Comparison of ENCODE assay signal across 18 cellular contexts in the genomic region with DNA sequence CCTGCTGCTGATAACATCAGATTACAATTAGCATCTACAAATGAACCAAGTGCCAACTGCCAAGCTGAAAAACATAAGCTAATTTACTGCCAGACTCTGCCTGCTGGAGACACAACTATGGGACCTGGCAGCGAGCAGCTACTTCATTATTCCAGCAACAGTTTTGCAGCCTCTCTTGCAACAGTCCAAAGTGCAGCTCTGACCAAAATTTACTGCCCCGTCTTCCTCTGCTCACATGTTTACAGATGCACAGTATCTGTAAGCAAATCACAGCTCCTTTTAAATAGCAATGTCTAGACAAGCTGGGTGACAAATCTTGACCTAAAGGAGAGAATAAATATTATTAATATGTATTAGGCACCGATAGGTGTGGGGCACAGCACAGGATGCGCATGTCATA.
"Had no signal": no experiment of that assay in that cellular context is flagged by ENCODE, and none has a peak within 500 bp of the region (broad histone marks: within the 10 kb centered on the region; RNA-seq: fewer than 3 reads in every experiment).

No MANE protein-coding gene starts in this region.

- DNase-seq: activated CD4-positive, alpha-beta T cell treated with anti-CD3 and anti-CD28 coated beads for 36 hours; activated CD8-positive, alpha-beta memory T cell treated with anti-CD3 and anti-CD28 coated beads, Interleukin-2, amount 50 U/mL, for 4 hours; activated CD8-positive, alpha-beta T cell treated with anti-CD3 and anti-CD28 coated beads for 36 hours; activated naive CD4-positive, alpha-beta T cell; activated T-cell treated with anti-CD3 and anti-CD28 coated beads, Interleukin-2, amount 50 U/mL, for 72 hours; effector memory CD4-positive, alpha-beta T cell; gastrocnemius medialis; kidney; lower lobe of right lung; midbrain; pancreas; stimulated activated CD4-positive, alpha-beta T cell treated with anti-CD3 and anti-CD28 coated beads, Interleukin-4, amount 100 ng/mL, for 4 hours; stomach; T1000; WERI-Rb-1 had no signal

- H3K4me1 ChIP-seq: lower lobe of right lung, pancreas had no signal

- H3K9me3 Mint-ChIP-seq: activated CD8-positive, alpha-beta T cell treated with anti-CD3 and anti-CD28 coated beads for 36 hours; activated T-cell treated with anti-CD3 and anti-CD28 coated beads, Interleukin-2, amount 50 U/mL, for 72 hours had no signal

- H3K4me3 ChIP-seq: gastrocnemius medialis, lower lobe of right lung, pancreas, stomach, thoracic aorta, vagina had no signal

- H3K27me3 ChIP-seq: gastrocnemius medialis, pancreas, stomach, vagina had no signal

- ATAC-seq: activated CD4-positive, alpha-beta T cell treated with anti-CD3 and anti-CD28 coated beads for 36 hours; activated CD8-positive, alpha-beta T cell treated with anti-CD3 and anti-CD28 coated beads for 36 hours; activated T-cell treated with anti-CD3 and anti-CD28 coated beads, Interleukin-2, amount 50 U/mL, for 72 hours; gastrocnemius medialis; lower lobe of right lung; pancreas had no signal

- H3K27ac Mint-ChIP-seq: activated CD4-positive, alpha-beta T cell treated with anti-CD3 and anti-CD28 coated beads for 36 hours; activated CD8-positive, alpha-beta T cell treated with anti-CD3 and anti-CD28 coated beads for 36 hours had no signal

- H3K4me3 Mint-ChIP-seq: activated CD4-positive, alpha-beta T cell treated with anti-CD3 and anti-CD28 coated beads for 36 hours; activated CD8-positive, alpha-beta T cell treated with anti-CD3 and anti-CD28 coated beads for 36 hours; activated T-cell treated with anti-CD3 and anti-CD28 coated beads, Interleukin-2, amount 50 U/mL, for 72 hours had no signal

- H3K27ac ChIP-seq: epithelial cell of prostate, gastrocnemius medialis, lower lobe of right lung, pancreas, stomach, thoracic aorta, vagina, WERI-Rb-1 had no signal

- H3K27me3 Mint-ChIP-seq: activated CD4-positive, alpha-beta T cell treated with anti-CD3 and anti-CD28 coated beads for 36 hours; activated CD8-positive, alpha-beta T cell treated with anti-CD3 and anti-CD28 coated beads for 36 hours had no signal

- H3K36me3 ChIP-seq: gastrocnemius medialis, lower lobe of right lung, pancreas, stomach, thoracic aorta, vagina, WERI-Rb-1 had no signal

- H3K4me1 Mint-ChIP-seq: activated CD4-positive, alpha-beta T cell treated with anti-CD3 and anti-CD28 coated beads for 36 hours had no signal

- H3K9me3 ChIP-seq: gastrocnemius medialis, lower lobe of right lung, pancreas, stomach, thoracic aorta, vagina had no signal
